1 cellular context compared by ENCODE assay signal in the genomic region with DNA sequence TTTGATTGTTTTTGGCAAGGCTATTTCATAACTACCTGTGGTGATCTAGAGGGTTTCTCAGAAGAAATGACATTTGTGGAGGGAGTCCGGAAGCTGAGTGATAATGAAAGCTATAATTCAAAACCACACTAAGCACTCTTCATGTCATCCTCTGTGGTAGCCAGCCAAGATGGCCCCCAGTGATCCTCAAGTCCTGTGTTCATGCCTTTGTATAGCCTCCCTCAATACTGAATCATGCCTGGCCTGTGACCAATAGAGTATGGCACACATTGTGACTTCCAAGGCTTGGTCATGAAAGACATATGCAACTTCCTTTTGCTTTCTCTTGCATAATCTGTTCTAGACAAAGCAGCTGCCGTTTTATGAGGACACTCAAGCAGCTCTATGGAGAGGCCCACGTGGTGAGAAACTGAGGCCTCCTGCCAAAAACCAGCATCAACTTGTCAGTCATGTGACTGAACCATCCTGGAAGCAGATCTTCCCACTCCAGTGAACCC.
TF ChIP-seq lines count a peak whose summit lies in the region.

No MANE protein-coding gene starts in this region.

TF ChIP-seq in K562, 482 proteins besides CTCF, POLR2A, EP300 and RAD21 (continued from another document and continues in another):
- TF ChIP-seq, protein P1, sequence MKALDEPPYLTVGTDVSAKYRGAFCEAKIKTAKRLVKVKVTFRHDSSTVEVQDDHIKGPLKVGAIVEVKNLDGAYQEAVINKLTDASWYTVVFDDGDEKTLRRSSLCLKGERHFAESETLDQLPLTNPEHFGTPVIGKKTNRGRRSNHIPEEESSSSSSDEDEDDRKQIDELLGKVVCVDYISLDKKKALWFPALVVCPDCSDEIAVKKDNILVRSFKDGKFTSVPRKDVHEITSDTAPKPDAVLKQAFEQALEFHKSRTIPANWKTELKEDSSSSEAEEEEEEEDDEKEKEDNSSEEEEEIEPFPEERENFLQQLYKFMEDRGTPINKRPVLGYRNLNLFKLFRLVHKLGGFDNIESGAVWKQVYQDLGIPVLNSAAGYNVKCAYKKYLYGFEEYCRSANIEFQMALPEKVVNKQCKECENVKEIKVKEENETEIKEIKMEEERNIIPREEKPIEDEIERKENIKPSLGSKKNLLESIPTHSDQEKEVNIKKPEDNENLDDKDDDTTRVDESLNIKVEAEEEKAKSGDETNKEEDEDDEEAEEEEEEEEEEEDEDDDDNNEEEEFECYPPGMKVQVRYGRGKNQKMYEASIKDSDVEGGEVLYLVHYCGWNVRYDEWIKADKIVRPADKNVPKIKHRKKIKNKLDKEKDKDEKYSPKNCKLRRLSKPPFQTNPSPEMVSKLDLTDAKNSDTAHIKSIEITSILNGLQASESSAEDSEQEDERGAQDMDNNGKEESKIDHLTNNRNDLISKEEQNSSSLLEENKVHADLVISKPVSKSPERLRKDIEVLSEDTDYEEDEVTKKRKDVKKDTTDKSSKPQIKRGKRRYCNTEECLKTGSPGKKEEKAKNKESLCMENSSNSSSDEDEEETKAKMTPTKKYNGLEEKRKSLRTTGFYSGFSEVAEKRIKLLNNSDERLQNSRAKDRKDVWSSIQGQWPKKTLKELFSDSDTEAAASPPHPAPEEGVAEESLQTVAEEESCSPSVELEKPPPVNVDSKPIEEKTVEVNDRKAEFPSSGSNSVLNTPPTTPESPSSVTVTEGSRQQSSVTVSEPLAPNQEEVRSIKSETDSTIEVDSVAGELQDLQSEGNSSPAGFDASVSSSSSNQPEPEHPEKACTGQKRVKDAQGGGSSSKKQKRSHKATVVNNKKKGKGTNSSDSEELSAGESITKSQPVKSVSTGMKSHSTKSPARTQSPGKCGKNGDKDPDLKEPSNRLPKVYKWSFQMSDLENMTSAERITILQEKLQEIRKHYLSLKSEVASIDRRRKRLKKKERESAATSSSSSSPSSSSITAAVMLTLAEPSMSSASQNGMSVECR (CRISPR knock-in tag; IDR thresholded peaks at IDR 0.05) = no peak
- TF ChIP-seq NCOA6 (IDR thresholded peaks at IDR 0.05) = no peak
- TF ChIP-seq, protein P2, sequence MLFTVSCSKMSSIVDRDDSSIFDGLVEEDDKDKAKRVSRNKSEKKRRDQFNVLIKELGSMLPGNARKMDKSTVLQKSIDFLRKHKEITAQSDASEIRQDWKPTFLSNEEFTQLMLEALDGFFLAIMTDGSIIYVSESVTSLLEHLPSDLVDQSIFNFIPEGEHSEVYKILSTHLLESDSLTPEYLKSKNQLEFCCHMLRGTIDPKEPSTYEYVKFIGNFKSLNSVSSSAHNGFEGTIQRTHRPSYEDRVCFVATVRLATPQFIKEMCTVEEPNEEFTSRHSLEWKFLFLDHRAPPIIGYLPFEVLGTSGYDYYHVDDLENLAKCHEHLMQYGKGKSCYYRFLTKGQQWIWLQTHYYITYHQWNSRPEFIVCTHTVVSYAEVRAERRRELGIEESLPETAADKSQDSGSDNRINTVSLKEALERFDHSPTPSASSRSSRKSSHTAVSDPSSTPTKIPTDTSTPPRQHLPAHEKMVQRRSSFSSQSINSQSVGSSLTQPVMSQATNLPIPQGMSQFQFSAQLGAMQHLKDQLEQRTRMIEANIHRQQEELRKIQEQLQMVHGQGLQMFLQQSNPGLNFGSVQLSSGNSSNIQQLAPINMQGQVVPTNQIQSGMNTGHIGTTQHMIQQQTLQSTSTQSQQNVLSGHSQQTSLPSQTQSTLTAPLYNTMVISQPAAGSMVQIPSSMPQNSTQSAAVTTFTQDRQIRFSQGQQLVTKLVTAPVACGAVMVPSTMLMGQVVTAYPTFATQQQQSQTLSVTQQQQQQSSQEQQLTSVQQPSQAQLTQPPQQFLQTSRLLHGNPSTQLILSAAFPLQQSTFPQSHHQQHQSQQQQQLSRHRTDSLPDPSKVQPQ (CRISPR knock-in tag; IDR thresholded peaks at IDR 0.05; ENCODE audit: borderline replicate concordance) = no peak
- TF ChIP-seq TRIM24 (IDR thresholded peaks at IDR 0.05) = peak in 1 of 2 experiments; percentile 56; a peak in 2 of 4 replicates
- TF ChIP-seq, protein P3, sequence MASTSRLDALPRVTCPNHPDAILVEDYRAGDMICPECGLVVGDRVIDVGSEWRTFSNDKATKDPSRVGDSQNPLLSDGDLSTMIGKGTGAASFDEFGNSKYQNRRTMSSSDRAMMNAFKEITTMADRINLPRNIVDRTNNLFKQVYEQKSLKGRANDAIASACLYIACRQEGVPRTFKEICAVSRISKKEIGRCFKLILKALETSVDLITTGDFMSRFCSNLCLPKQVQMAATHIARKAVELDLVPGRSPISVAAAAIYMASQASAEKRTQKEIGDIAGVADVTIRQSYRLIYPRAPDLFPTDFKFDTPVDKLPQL (IDR thresholded peaks at IDR 0.05; ENCODE audit: extremely low read depth, insufficient read length) = no peak
- TF ChIP-seq SREBF1 (IDR thresholded peaks at IDR 0.05; ENCODE audit: borderline replicate concordance, low read depth, low read length) = no peak
- TF ChIP-seq ZNF239 (CRISPR knock-in tag; IDR thresholded peaks at IDR 0.05) = no peak; the same call in 1 of the 2 replicates
- TF ChIP-seq RFX5 (IDR thresholded peaks at IDR 0.05; ENCODE audit: low read depth, low read length) = no peak
- TF ChIP-seq SMARCB1 (IDR thresholded peaks at IDR 0.05; ENCODE audit: insufficient read length, low read depth) = no peak
- no peak for TF ChIP-seq FOXK1 (CRISPR knock-in tag; IDR thresholded peaks at IDR 0.05; ENCODE audit: borderline replicate concordance)
- no peak for TF ChIP-seq TCFL5 (CRISPR knock-in tag; conservative IDR thresholded peaks at IDR 0.05)
- TF ChIP-seq SNIP1 (IDR thresholded peaks at IDR 0.05; ENCODE audit: low read depth) = no peak
- no peak for TF ChIP-seq ZC3H11A (IDR thresholded peaks at IDR 0.05; ENCODE audit: low read depth, low read length)
- no peak for TF ChIP-seq CREBBP (IDR thresholded peaks at IDR 0.05; ENCODE audit: low read depth, low read length)
- TF ChIP-seq HDAC2 (IDR thresholded peaks at IDR 0.05) = no peak
- no peak for TF ChIP-seq ZNF444 (CRISPR knock-in tag; IDR thresholded peaks at IDR 0.05)
- TF ChIP-seq ZNF263 (CRISPR knock-in tag; IDR thresholded peaks at IDR 0.05; ENCODE audit: borderline replicate concordance) = no peak
- TF ChIP-seq KAT8 (IDR thresholded peaks at IDR 0.05; ENCODE audit: low read depth) = no peak
- no peak for TF ChIP-seq ZNF282 (CRISPR knock-in tag; IDR thresholded peaks at IDR 0.05)
- TF ChIP-seq SAFB2 (IDR thresholded peaks at IDR 0.05; ENCODE audit: borderline replicate concordance, low read depth, low read length, severe bottlenecking) = no peak
- TF ChIP-seq, protein P4, sequence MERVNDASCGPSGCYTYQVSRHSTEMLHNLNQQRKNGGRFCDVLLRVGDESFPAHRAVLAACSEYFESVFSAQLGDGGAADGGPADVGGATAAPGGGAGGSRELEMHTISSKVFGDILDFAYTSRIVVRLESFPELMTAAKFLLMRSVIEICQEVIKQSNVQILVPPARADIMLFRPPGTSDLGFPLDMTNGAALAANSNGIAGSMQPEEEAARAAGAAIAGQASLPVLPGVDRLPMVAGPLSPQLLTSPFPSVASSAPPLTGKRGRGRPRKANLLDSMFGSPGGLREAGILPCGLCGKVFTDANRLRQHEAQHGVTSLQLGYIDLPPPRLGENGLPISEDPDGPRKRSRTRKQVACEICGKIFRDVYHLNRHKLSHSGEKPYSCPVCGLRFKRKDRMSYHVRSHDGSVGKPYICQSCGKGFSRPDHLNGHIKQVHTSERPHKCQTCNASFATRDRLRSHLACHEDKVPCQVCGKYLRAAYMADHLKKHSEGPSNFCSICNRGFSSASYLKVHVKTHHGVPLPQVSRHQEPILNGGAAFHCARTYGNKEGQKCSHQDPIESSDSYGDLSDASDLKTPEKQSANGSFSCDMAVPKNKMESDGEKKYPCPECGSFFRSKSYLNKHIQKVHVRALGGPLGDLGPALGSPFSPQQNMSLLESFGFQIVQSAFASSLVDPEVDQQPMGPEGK (CRISPR knock-in tag; IDR thresholded peaks at IDR 0.05; ENCODE audit: borderline replicate concordance) = no peak
- TF ChIP-seq, protein P5, sequence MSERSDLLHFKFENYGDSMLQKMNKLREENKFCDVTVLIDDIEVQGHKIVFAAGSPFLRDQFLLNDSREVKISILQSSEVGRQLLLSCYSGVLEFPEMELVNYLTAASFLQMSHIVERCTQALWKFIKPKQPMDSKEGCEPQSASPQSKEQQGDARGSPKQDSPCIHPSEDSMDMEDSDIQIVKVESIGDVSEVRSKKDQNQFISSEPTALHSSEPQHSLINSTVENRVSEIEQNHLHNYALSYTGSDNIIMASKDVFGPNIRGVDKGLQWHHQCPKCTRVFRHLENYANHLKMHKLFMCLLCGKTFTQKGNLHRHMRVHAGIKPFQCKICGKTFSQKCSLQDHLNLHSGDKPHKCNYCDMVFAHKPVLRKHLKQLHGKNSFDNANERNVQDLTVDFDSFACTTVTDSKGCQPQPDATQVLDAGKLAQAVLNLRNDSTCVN (CRISPR knock-in tag; IDR thresholded peaks at IDR 0.05) = no peak
- no peak for TF ChIP-seq ZNF696 (CRISPR knock-in tag; conservative IDR thresholded peaks at IDR 0.05)
- no peak for TF ChIP-seq ARHGAP35 (IDR thresholded peaks at IDR 0.05; ENCODE audit: partially characterized antibody)
- TF ChIP-seq HOXB6 (CRISPR knock-in tag; IDR thresholded peaks at IDR 0.05; ENCODE audit: borderline replicate concordance) = no peak
- TF ChIP-seq NRF1 (conservative IDR thresholded peaks at IDR 0.05 in 1 of 2, IDR thresholded peaks at IDR 0.05 in 1 of 2) = no peak
- TF ChIP-seq ZNF583 (CRISPR knock-in tag; IDR thresholded peaks at IDR 0.05) = no peak
- no peak for TF ChIP-seq DIDO1 (tag; IDR thresholded peaks at IDR 0.05; ENCODE audit: low read depth)
- TF ChIP-seq, protein P6, sequence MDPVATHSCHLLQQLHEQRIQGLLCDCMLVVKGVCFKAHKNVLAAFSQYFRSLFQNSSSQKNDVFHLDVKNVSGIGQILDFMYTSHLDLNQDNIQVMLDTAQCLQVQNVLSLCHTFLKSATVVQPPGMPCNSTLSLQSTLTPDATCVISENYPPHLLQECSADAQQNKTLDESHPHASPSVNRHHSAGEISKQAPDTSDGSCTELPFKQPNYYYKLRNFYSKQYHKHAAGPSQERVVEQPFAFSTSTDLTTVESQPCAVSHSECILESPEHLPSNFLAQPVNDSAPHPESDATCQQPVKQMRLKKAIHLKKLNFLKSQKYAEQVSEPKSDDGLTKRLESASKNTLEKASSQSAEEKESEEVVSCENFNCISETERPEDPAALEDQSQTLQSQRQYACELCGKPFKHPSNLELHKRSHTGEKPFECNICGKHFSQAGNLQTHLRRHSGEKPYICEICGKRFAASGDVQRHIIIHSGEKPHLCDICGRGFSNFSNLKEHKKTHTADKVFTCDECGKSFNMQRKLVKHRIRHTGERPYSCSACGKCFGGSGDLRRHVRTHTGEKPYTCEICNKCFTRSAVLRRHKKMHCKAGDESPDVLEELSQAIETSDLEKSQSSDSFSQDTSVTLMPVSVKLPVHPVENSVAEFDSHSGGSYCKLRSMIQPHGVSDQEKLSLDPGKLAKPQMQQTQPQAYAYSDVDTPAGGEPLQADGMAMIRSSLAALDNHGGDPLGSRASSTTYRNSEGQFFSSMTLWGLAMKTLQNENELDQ (CRISPR knock-in tag; IDR thresholded peaks at IDR 0.05; ENCODE audit: borderline replicate concordance) = no peak
- TF ChIP-seq ELF1 (tag; IDR thresholded peaks at IDR 0.05) = no peak
- no peak for TF ChIP-seq MCM2 (IDR thresholded peaks at IDR 0.05; ENCODE audit: low read depth)
- TF ChIP-seq ZNF717 (CRISPR knock-in tag; IDR thresholded peaks at IDR 0.05) = no peak
- TF ChIP-seq PYGO2 (tag; IDR thresholded peaks at IDR 0.05) = no peak
- no peak for TF ChIP-seq MAFF (IDR thresholded peaks at IDR 0.05; ENCODE audit: low read length)
- no peak for TF ChIP-seq RBM15 (IDR thresholded peaks at IDR 0.05; ENCODE audit: insufficient read depth, low read length)
- TF ChIP-seq GATA2 (CRISPR knock-in tag; IDR thresholded peaks at IDR 0.05) = no peak
- no peak for TF ChIP-seq ZNF146 (CRISPR knock-in tag; IDR thresholded peaks at IDR 0.05; ENCODE audit: unreplicated experiment)
- TF ChIP-seq MCM5 (IDR thresholded peaks at IDR 0.05; ENCODE audit: low read depth) = no peak
- no peak for TF ChIP-seq ZEB2 (IDR thresholded peaks at IDR 0.05)
- TF ChIP-seq ZNF121 (CRISPR knock-in tag; conservative IDR thresholded peaks at IDR 0.05) = no peak
- TF ChIP-seq SIN3A (IDR thresholded peaks at IDR 0.05; ENCODE audit: borderline replicate concordance in 2 of 2, control insufficient read depth in 1 of 2, low read depth in 2 of 2, low read length in 2 of 2) = no peak
- no peak for TF ChIP-seq JUN (IDR thresholded peaks at IDR 0.05; ENCODE audit: borderline replicate concordance, low read depth, low read length)
- TF ChIP-seq JUN (CRISPR knock-in tag; IDR thresholded peaks at IDR 0.05; ENCODE audit: borderline replicate concordance) = no peak
- no peak for TF ChIP-seq NR2F6 (CRISPR knock-in tag; IDR thresholded peaks at IDR 0.05)
- TF ChIP-seq ETV6 (IDR thresholded peaks at IDR 0.05; ENCODE audit: borderline replicate concordance in 1 of 2, low read depth in 2 of 2, low read length in 1 of 2) = no peak
- no peak for TF ChIP-seq ETV6 (CRISPR knock-in tag; IDR thresholded peaks at IDR 0.05; ENCODE audit: borderline replicate concordance)
- TF ChIP-seq TBL1XR1 (IDR thresholded peaks at IDR 0.05; ENCODE audit: low read length in 2 of 2) = no peak
- no peak for TF ChIP-seq TAF15 (IDR thresholded peaks at IDR 0.05; ENCODE audit: low read depth, low read length)
- TF ChIP-seq YY1 (IDR thresholded peaks at IDR 0.05; ENCODE audit: borderline replicate concordance in 1 of 3, control insufficient read depth in 1 of 3, extremely low read depth in 1 of 3, insufficient read depth in 3 of 3, insufficient read length in 1 of 3, insufficient replicate concordance in 2 of 3, low read depth in 1 of 3, low read length in 2 of 3) = peak; percentile 26 to 74 (median 49)
- no peak for TF ChIP-seq RBM25 (IDR thresholded peaks at IDR 0.05; ENCODE audit: low read depth, low read length, severe bottlenecking)
- TF ChIP-seq ZNF57 (CRISPR knock-in tag; IDR thresholded peaks at IDR 0.05) = no peak
- no peak for TF ChIP-seq ZNF551 (CRISPR knock-in tag; IDR thresholded peaks at IDR 0.05)
- TF ChIP-seq, protein P7, sequence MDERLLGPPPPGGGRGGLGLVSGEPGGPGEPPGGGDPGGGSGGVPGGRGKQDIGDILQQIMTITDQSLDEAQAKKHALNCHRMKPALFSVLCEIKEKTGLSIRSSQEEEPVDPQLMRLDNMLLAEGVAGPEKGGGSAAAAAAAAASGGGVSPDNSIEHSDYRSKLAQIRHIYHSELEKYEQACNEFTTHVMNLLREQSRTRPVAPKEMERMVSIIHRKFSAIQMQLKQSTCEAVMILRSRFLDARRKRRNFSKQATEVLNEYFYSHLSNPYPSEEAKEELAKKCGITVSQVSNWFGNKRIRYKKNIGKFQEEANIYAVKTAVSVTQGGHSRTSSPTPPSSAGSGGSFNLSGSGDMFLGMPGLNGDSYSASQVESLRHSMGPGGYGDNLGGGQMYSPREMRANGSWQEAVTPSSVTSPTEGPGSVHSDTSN (CRISPR knock-in tag; IDR thresholded peaks at IDR 0.05; ENCODE audit: low read depth) = no peak
- TF ChIP-seq, protein P7 (tag; conservative IDR thresholded peaks at IDR 0.05; ENCODE audit: low read depth) = peak; percentile 78
- no peak for TF ChIP-seq BRF1 (IDR thresholded peaks at IDR 0.05; ENCODE audit: borderline replicate concordance, extremely low read depth, insufficient read length)
- no peak for TF ChIP-seq IFI16 (CRISPR knock-in tag; IDR thresholded peaks at IDR 0.05)
- no peak for TF ChIP-seq PTRF (tag; IDR thresholded peaks at IDR 0.05)
